Comparison of ENCODE assay signal across 16 cellular contexts in the genomic region with DNA sequence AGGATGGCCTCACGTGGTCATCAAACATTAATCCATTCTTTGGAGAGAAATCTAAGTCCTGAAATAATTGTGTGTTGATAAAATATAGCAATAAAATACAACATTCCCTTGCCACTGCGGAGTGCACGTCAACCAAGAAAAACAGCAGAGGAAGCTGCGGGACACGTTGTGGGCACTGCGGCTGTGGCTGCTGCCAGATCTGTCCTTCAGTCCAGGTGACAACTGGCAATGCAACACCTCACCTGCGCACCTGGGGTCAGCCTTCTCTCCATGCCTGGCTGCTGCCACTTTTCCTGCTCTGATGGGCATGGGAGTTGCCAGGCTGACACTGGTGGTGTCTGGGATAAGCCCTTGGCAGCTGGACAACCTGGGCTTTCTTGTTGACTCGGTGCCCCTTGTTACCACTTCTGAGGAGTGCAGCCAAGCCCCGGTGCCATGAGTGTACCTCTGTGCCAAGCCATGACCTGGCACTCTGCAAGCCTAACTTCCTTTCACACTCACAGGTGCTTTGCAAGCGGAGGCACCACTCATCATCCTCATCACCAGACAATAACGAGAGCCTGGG.
DNase-seq lines count a peak whose midpoint lies in the region; ATAC-seq and TF ChIP-seq lines count a peak whose summit lies in the region.
"Had no signal": no experiment of that assay in that cellular context is flagged by ENCODE, and none has a peak within 500 bp of the region (broad histone marks: within the 10 kb centered on the region; RNA-seq: fewer than 3 reads in every experiment).

No MANE protein-coding gene starts in this region.

- no peak for ATAC-seq in HG03432 (IDR thresholded peaks at IDR 0.05; ENCODE audit: unreplicated experiment)
- ATAC-seq: CD8-positive, alpha-beta T cell; GM23338 had no signal

- H3K4me2 ChIP-seq in neuronal stem cell (ENCODE audit: insufficient read depth, low read length, poor library complexity, severe bottlenecking): no peak overlapping the region
- H3K4me2 ChIP-seq: BLaER1 treated with 17β-estradiol and CSF1 and Interleukin-3, amounts not matched to agents 10 nM and 100 nM; GM23338 had no signal

- no peak overlapping the region for H3K14ac ChIP-seq in neuronal stem cell (ENCODE audit: low read length)

- no peak overlapping the region for H3K27ac ChIP-seq in coronary artery
- H3K27ac ChIP-seq in neuronal stem cell (replicated peaks; ENCODE audit: low read length): no peak overlapping the region
- no peak overlapping the region for H3K27ac ChIP-seq in ascending aorta
- H3K27ac ChIP-seq: BLaER1 treated with 17β-estradiol and CSF1 and Interleukin-3, amounts not matched to agents 10 nM and 100 nM; HL-60 had no signal

- no peak overlapping the region for H2AK5ac ChIP-seq in neuronal stem cell (ENCODE audit: low read depth, low read length)

- no peak overlapping the region for H2AFZ ChIP-seq in neuronal stem cell (ENCODE audit: low read length)
- H2AFZ ChIP-seq: GM23338 had no signal

- H3K4ac ChIP-seq in neuronal stem cell (ENCODE audit: low read length): no peak overlapping the region

- TF ChIP-seq CTCF in coronary artery (IDR thresholded peaks at IDR 0.05): no peak
- no peak for TF ChIP-seq CTCF in ascending aorta (IDR thresholded peaks at IDR 0.05)

- no peak overlapping the region for H3K23ac ChIP-seq in neuronal stem cell (ENCODE audit: low read depth, low read length, poor library complexity)

- H3K9ac ChIP-seq in neuronal stem cell (ENCODE audit: low read depth, low read length, poor library complexity): peak overlapping the region; percentile 72
- H3K9ac ChIP-seq: BLaER1 treated with 17β-estradiol and CSF1 and Interleukin-3, amounts not matched to agents 10 nM and 100 nM had no signal

- no peak overlapping the region for H4K91ac ChIP-seq in neuronal stem cell (ENCODE audit: low read depth, low read length, poor library complexity)

- H3K9me3 ChIP-seq in neuronal stem cell (replicated peaks in 1 of 2; ENCODE audit: control insufficient read depth in 2 of 2, insufficient read depth in 1 of 2, low read depth in 1 of 2, low read length in 2 of 2) (no peaks in the 10 kb centered on the region), ascending aorta (no peaks in the 10 kb centered on the region)
- H3K9me3 ChIP-seq: BLaER1 treated with 17β-estradiol and CSF1 and Interleukin-3, amounts not matched to agents 10 nM and 100 nM had no signal

- no peak overlapping the region for H3K18ac ChIP-seq in neuronal stem cell (ENCODE audit: low read length)

- H4K8ac ChIP-seq in neuronal stem cell (ENCODE audit: low read depth, low read length): no peak overlapping the region

- H3K79me1 ChIP-seq in neuronal stem cell (ENCODE audit: low read depth, low read length): no peaks in the 10 kb centered on the region

- H3K4me3 ChIP-seq in coronary artery: no peak overlapping the region
- H3K4me3 ChIP-seq in neuronal stem cell (ENCODE audit: low read length in 2 of 2): no peak overlapping the region
- H3K4me3 ChIP-seq in ascending aorta: no peak overlapping the region
- H3K4me3 ChIP-seq: BLaER1 treated with 17β-estradiol and CSF1 and Interleukin-3, amounts not matched to agents 10 nM and 100 nM; GM23338 had no signal

- H2BK5ac ChIP-seq in neuronal stem cell (ENCODE audit: low read length): no peak overlapping the region

- no peaks in the 10 kb centered on the region for H3K36me3 ChIP-seq in neuronal stem cell (replicated peaks in 1 of 2; ENCODE audit: control insufficient read depth in 2 of 2, insufficient read depth in 2 of 2, low read length in 2 of 2)
- no peaks in the 10 kb centered on the region for H3K36me3 ChIP-seq in ascending aorta
- H3K36me3 ChIP-seq: BLaER1 treated with 17β-estradiol and CSF1 and Interleukin-3, amounts not matched to agents 10 nM and 100 nM had no signal

- peak overlapping the region; percentile 7 for H2BK12ac ChIP-seq in neuronal stem cell (ENCODE audit: low read length)

- intact Hi-C loops in ascending aorta (cut with DNase I): no loop called here

- H3K27me3 ChIP-seq in neuronal stem cell (ENCODE audit: control insufficient read depth in 3 of 3, insufficient read depth in 3 of 3, low read depth in 1 of 3, low read length in 3 of 3) (no peaks in the 10 kb centered on the region), ascending aorta (no peaks in the 10 kb centered on the region)
- H3K27me3 ChIP-seq: BLaER1 treated with 17β-estradiol and CSF1 and Interleukin-3, amounts not matched to agents 10 nM and 100 nM had no signal

- no peak overlapping the region for H2BK15ac ChIP-seq in neuronal stem cell (ENCODE audit: low read length)

- H3K4me1 ChIP-seq in neuronal stem cell (ENCODE audit: control insufficient read depth in 2 of 2, insufficient read depth in 1 of 2, low read depth in 1 of 2, low read length in 2 of 2) (no peaks in the 10 kb centered on the region), ascending aorta (no peaks in the 10 kb centered on the region)

- H2BK120ac ChIP-seq in neuronal stem cell (ENCODE audit: low read depth, low read length): no peak overlapping the region

- no CpG with 5 or more reads among the region's 11 CpGs for WGBS in neuronal stem cell (ENCODE audit: extremely low coverage in 2 of 2, insufficient read length in 2 of 2, insufficient replicate concordance in 1 of 2), 2 donors

- DNase-seq in NCI-H2029 (lab: John Stamatoyannopoulos, UW) (peak; percentile 9), NCI-H2029 treated with DMSO at 0.1 percent for 48 hours (lab: John Stamatoyannopoulos, UW) (no peak), coronary artery (ENCODE audit: low spot score) (peak; percentile 50), neuronal stem cell (ENCODE audit: low spot score) (no peak), ascending aorta (ENCODE audit: low spot score in 2 of 2) (no peak), nucleus accumbens (lab: John Stamatoyannopoulos, UW) (no peak)
- DNase-seq: 8988T, Calu3, DMS53, GDM1, HCEC 1CT had no signal

Comparison
In these comparisons a context has a peak if more than half of its experiments do, and no peak if none do; other contexts are left out.
1. DNase-seq: peak in NCI-H2029 (single experiment) and coronary artery (single experiment); none in NCI-H2029 treated with DMSO at 0.1 percent for 48 hours (single experiment), neuronal stem cell (single experiment), ascending aorta (0 of 2) and nucleus accumbens (0 of 56).